Comparison of ENCODE assay signal across 8 cellular contexts in genomic region chr14:39169541-39169900, GRCh38. TPM values are rescaled to one million over a fixed set of nuclear protein-coding genes. Genes with fewer than 3 reads are reported as not detected.
DNase-seq lines count a peak whose midpoint lies in the region; TF ChIP-seq lines count a peak whose summit lies in the region.

No MANE protein-coding gene starts in this region.

- no peaks in the 10 kb centered on the region for H3K36me3 ChIP-seq in colonic mucosa

- intact Hi-C loops in colonic mucosa (cut with DNase I): loop anchor here (5.0 kb wide), 1 partner anchor 263 kb away; the partner anchor contains the start of gene FBXO33

- H3K27ac ChIP-seq in colonic mucosa: peak overlapping the region; percentile 93

- DNase-seq in SIG-M5 treated with dmso at 0.1 percent for 504 hours (lab: John Stamatoyannopoulos, UW; ENCODE audit: unreplicated experiment) (peak; percentile 13), SIG-M5 (lab: John Stamatoyannopoulos, UW) (no peak), NB4 (ENCODE audit: low read depth) (peak; percentile 34), colonic mucosa (peak; percentile 24), midbrain (lab: John Stamatoyannopoulos, UW) (peak; percentile 32), NCI-H187 treated with DMSO at 0.1 percent for 48 hours (lab: John Stamatoyannopoulos, UW) (no peak), foreskin melanocyte (no peak), SHP77 treated with DMSO at 0.1 percent for 48 hours (lab: John Stamatoyannopoulos, UW) (no peak)

- H3K9me3 ChIP-seq in colonic mucosa: no peaks in the 10 kb centered on the region

- TF ChIP-seq CTCF in NB4 (IDR thresholded peaks at IDR 0.05; ENCODE audit: low read depth, low read length) (no peak), colonic mucosa (IDR thresholded peaks at IDR 0.05) (no peak)

- H3K4me1 ChIP-seq in colonic mucosa: peaks cover 13% of the 10 kb centered on the region

- H3K27me3 ChIP-seq in colonic mucosa: no peaks in the 10 kb centered on the region

- H3K4me3 ChIP-seq in NB4 (ENCODE audit: low read depth, low read length) (peak overlapping the region; percentile 84), colonic mucosa (peak overlapping the region; percentile 58)

- no peak for TF ChIP-seq POLR2A in NB4 (IDR thresholded peaks at IDR 0.05; ENCODE audit: extremely low read depth, insufficient read length)

- H3K9ac ChIP-seq in colonic mucosa (ENCODE audit: low read depth in 2 of 2, low read length in 2 of 2): peak overlapping the region; percentile 89 to 90

RNA-seq across cellular contexts. Expression of gene TRAPPC6B, which starts 0.6 kb away (rescaled TPM):
- 10 to 100 TPM; 15.4 to 22.7 TPM for total RNA-seq in colonic mucosa

RNA-seq across cellular contexts. Expression of gene PNN, which starts 5.5 kb away (rescaled TPM):
- total RNA-seq in colonic mucosa: 10 to 100 TPM; 34.6 to 52.4 TPM

RNA-seq across cellular contexts. Expression of gene GEMIN2, which starts 55.4 kb away (rescaled TPM):
- total RNA-seq in colonic mucosa: 10 to 100 TPM in 1 of 2 donors, 1 to 10 TPM in 1; 8.2 to 13.3 TPM

Comparison
In these comparisons a context has a peak if more than half of its experiments do, and no peak if none do; other contexts are left out.
1. DNase-seq: peak in SIG-M5 treated with dmso at 0.1 percent for 504 hours (single experiment), NB4 (single experiment), colonic mucosa (single experiment) and midbrain (single experiment); none in SIG-M5 (single experiment), NCI-H187 treated with DMSO at 0.1 percent for 48 hours (single experiment), foreskin melanocyte (single experiment) and SHP77 treated with DMSO at 0.1 percent for 48 hours (single experiment).